Comparison of ENCODE assay signal across 9 cellular contexts in genomic region chr10:102420443-102420809, GRCh38. TPM values are rescaled to one million over a fixed set of nuclear protein-coding genes. Genes with fewer than 3 reads are reported as not detected.
DNase-seq lines count a peak whose midpoint lies in the region; ATAC-seq, FAIRE-seq and TF ChIP-seq lines count a peak whose summit lies in the region.
"Had no signal": no experiment of that assay in that cellular context is flagged by ENCODE, and none has a peak within 500 bp of the region (broad histone marks: within the 10 kb centered on the region; RNA-seq: fewer than 3 reads in every experiment).

No MANE protein-coding gene starts in this region.

- intact Hi-C loops in MCF 10A (cut with micrococcal nuclease): loop anchor here (2.0 to 10.0 kb wide), 4 partner anchors 18 to 196 kb away; partner anchors contain the start of genes ELOVL3 and NFKB2
- intact Hi-C loops in upper lobe of right lung (cut with DNase I): no loop called here

- no peaks in the 10 kb centered on the region for H3K9me3 Mint-ChIP-seq in activated T-cell treated with anti-CD3 and anti-CD28 coated beads, Interleukin-2, amount 50 U/mL, for 4 hours
- H3K9me3 Mint-ChIP-seq in MCF 10A (ENCODE audit: unreplicated experiment): no peaks in the 10 kb centered on the region

- POLR2A ChIA-PET in MCF 10A (lab: Yijun Ruan, JAX): interaction anchor here (0.7 to 6.1 kb wide), 26 partner anchors 11 to 742 kb away, joined by 3 to 119 read pairs (median 5); partner anchors contain the start of genes ACTR1A, C10orf95, CUEDC2 and GBF1

- H3K9me3 ChIP-seq in lung (ENCODE audit: control insufficient read depth in 2 of 2, insufficient read depth in 1 of 2, low read length in 1 of 2) (no peaks in the 10 kb centered on the region), upper lobe of right lung (no peaks in the 10 kb centered on the region)

- peak overlapping the region; percentile 96 for H3K4me3 Mint-ChIP-seq in activated T-cell treated with anti-CD3 and anti-CD28 coated beads, Interleukin-2, amount 50 U/mL, for 4 hours
- peak overlapping the region; percentile 99 for H3K4me3 Mint-ChIP-seq in MCF 10A (ENCODE audit: unreplicated experiment)

- H3K36me3 ChIP-seq in lung (ENCODE audit: control insufficient read depth in 2 of 2, insufficient read depth in 2 of 2, low read length in 2 of 2) (peaks cover 0 to 15% of the 10 kb centered on the region in 2 donors), upper lobe of right lung (peaks cover 21% of the 10 kb centered on the region)

- peaks cover 26% of the 10 kb centered on the region for H3K27me3 Mint-ChIP-seq in activated T-cell treated with anti-CD3 and anti-CD28 coated beads, Interleukin-2, amount 50 U/mL, for 4 hours (ENCODE audit: low read depth)
- peaks cover 11% of the 10 kb centered on the region for H3K27me3 Mint-ChIP-seq in MCF 10A (ENCODE audit: insufficient read depth, unreplicated experiment)

- H3K4me1 ChIP-seq in lung (ENCODE audit: control insufficient read depth in 2 of 2, insufficient read depth in 2 of 2, low read length in 2 of 2) (peaks cover 9 to 25% of the 10 kb centered on the region in 2 donors), upper lobe of right lung (peaks cover 32% of the 10 kb centered on the region)

- H3K27me3 ChIP-seq in HL-60 (ENCODE audit: insufficient read depth, poor library complexity, severe bottlenecking) (peaks cover 8% of the 10 kb centered on the region), lung (ENCODE audit: control insufficient read depth, insufficient read depth) (no peaks in the 10 kb centered on the region), upper lobe of right lung (peaks cover 23% of the 10 kb centered on the region)

- H3K4me3 ChIP-seq in HL-60 (replicated peaks; ENCODE audit: insufficient read depth, low read length) (peak overlapping the region; percentile 99), lung (peak overlapping the region; percentile 43), upper lobe of right lung (peak overlapping the region; percentile 81)

- DNase-seq in activated T-cell treated with anti-CD3 and anti-CD28 coated beads, Interleukin-2, amount 50 U/mL, for 4 hours: no peak
- DNase-seq in activated T-cell treated with anti-CD3 and anti-CD28 coated beads for 4 hours (no peak), HL-60 (ENCODE audit: low read depth in 1 of 2, low spot score in 1 of 2) (no peak), MCF 10A (ENCODE audit: unreplicated experiment) (no peak), lung (ENCODE audit: low spot score) (no peak), upper lobe of right lung (no peak), GM12891 (ENCODE audit: insufficient read length, low spot score) (no peak)

- H3K27ac Mint-ChIP-seq in MCF 10A (ENCODE audit: low read depth, unreplicated experiment): peak overlapping the region; percentile 94

- no peak for TF ChIP-seq CTCF in HL-60 (IDR thresholded peaks at IDR 0.05; ENCODE audit: insufficient read depth, low read length)
- no peak for TF ChIP-seq CTCF in MCF 10A (IDR thresholded peaks at IDR 0.05; ENCODE audit: unreplicated experiment)
- TF ChIP-seq CTCF in lung (IDR thresholded peaks at IDR 0.05; ENCODE audit: control extremely low read depth, extremely low read depth): no peak
- TF ChIP-seq CTCF in upper lobe of right lung (IDR thresholded peaks at IDR 0.05): no peak

- TF ChIP-seq POLR2A in GM12891 (IDR thresholded peaks at IDR 0.05; ENCODE audit: low read depth, low read length): no peak

- H3K27ac ChIP-seq in HL-60 (replicated peaks): peak overlapping the region; percentile 82
- peak overlapping the region; percentile 82 to 91 for H3K27ac ChIP-seq in lung (ENCODE audit: low read depth in 1 of 2, low read length in 1 of 2)
- H3K27ac ChIP-seq in upper lobe of right lung: peak overlapping the region; percentile 88

- 1% methylated on average over 17 of the region's 17 CpGs for WGBS in lung, 2 donors

- H3K36me3 Mint-ChIP-seq in activated T-cell treated with anti-CD3 and anti-CD28 coated beads, Interleukin-2, amount 50 U/mL, for 4 hours (ENCODE audit: insufficient read depth): peaks cover 7% of the 10 kb centered on the region
- peaks cover 17% of the 10 kb centered on the region for H3K36me3 Mint-ChIP-seq in MCF 10A (ENCODE audit: insufficient read depth, unreplicated experiment)

- no TSS peak for BruUV-seq in MCF 10A (replicated peaks; lab: Mats Ljungman, UMichigan)

- H3K4me1 Mint-ChIP-seq in activated T-cell treated with anti-CD3 and anti-CD28 coated beads, Interleukin-2, amount 50 U/mL, for 4 hours (ENCODE audit: low read depth): peaks cover 34% of the 10 kb centered on the region
- H3K4me1 Mint-ChIP-seq in MCF 10A (ENCODE audit: insufficient read depth, unreplicated experiment): peaks cover 5% of the 10 kb centered on the region

- no peak for FAIRE-seq in GM12891 (lab: Jason Lieb, UNC)
- FAIRE-seq: frontal cortex had no signal

- CTCF ChIA-PET in MCF 10A (lab: Yijun Ruan, JAX): interaction anchor here (0.6 to 8.6 kb wide), 12 partner anchors 12 to 330 kb away, joined by 3 to 137 read pairs (median 4); partner anchors contain the start of genes CUEDC2 and NFKB2

- peak; percentile 62 to 66 for ATAC-seq in activated T-cell treated with anti-CD3 and anti-CD28 coated beads, Interleukin-2, amount 50 U/mL, for 4 hours
- ATAC-seq in lung (ENCODE audit: insufficient read depth, low FRiP score) (peak; percentile 58), upper lobe of right lung (peak; percentile 64), GM19328 (IDR thresholded peaks at IDR 0.05; ENCODE audit: unreplicated experiment) (no peak)

TF ChIP-seq in GM12891, 5 proteins besides CTCF, POLR2A, EP300 and RAD21:
- no peak for TF ChIP-seq POLR2AphosphoS5 (IDR thresholded peaks at IDR 0.05; ENCODE audit: low read depth, low read length)

RNA-seq across cellular contexts. Expression of gene FBXL15, which starts 0.2 kb away (rescaled TPM):
- total RNA-seq in activated T-cell treated with anti-CD3 and anti-CD28 coated beads, Interleukin-2, amount 50 U/mL, for 4 hours: 10 to 100 TPM; 16.5 to 17.7 (median 16.6) TPM
- total RNA-seq in MCF 10A (2022): 11.1 and 11.3 TPM in 2 replicates
- 10 to 100 TPM in 1 of 2 donors, 1 to 10 TPM in 1; 9.4 to 23.6 TPM for total RNA-seq in lung
- 10 to 100 TPM; 13.7 to 40.4 TPM for polyA plus RNA-seq in lung
- 16.0 TPM for total RNA-seq in upper lobe of right lung
- polyA plus RNA-seq in GM12891 (2012; ENCODE audit: low read depth, missing spikeins): 8.4 TPM

RNA-seq across cellular contexts. Expression of gene PSD, which starts 1.8 kb away (rescaled TPM):
- total RNA-seq in activated T-cell treated with anti-CD3 and anti-CD28 coated beads, Interleukin-2, amount 50 U/mL, for 4 hours: 1 to 10 TPM; 2.3 to 4.6 (median 3.7) TPM
- total RNA-seq in MCF 10A (2022) (0.66 and 0.75 TPM in 2 replicates), lung (1 to 10 TPM; 4.6 to 5.3 TPM), upper lobe of right lung (3.5 TPM)
- polyA plus RNA-seq in lung: 1 to 10 TPM; 1.1 to 1.9 TPM
- 2.7 TPM for polyA plus RNA-seq in GM12891 (2012; ENCODE audit: low read depth, missing spikeins)

RNA-seq across cellular contexts. Expression of gene CUEDC2, which starts 11.9 kb away (rescaled TPM):
- total RNA-seq in activated T-cell treated with anti-CD3 and anti-CD28 coated beads, Interleukin-2, amount 50 U/mL, for 4 hours: 10 to 100 TPM; 44.3 to 50.6 (median 45.3) TPM
- total RNA-seq in MCF 10A (2022) (55.0 and 64.5 TPM in 2 replicates), lung (10 to 100 TPM; 33.4 to 46.0 TPM), upper lobe of right lung (44.8 TPM)
- polyA plus RNA-seq in lung: 10 to 100 TPM; 42.1 to 63.8 TPM
- 78.9 TPM for polyA plus RNA-seq in GM12891 (2012; ENCODE audit: low read depth, missing spikeins)

RNA-seq across cellular contexts. Expression of gene NFKB2, which starts 24.9 kb away (rescaled TPM):
- total RNA-seq in activated T-cell treated with anti-CD3 and anti-CD28 coated beads, Interleukin-2, amount 50 U/mL, for 4 hours: 100 to 1,000 TPM; 300 to 365 (median 302) TPM
- 60.9 and 76.2 TPM in 2 replicates for total RNA-seq in MCF 10A (2022)
- 10 to 100 TPM; 48.2 to 52.8 TPM for total RNA-seq in lung
- 100 to 1,000 TPM in 1 of 2 donors, 10 to 100 TPM in 1; 34.6 to 114 TPM for polyA plus RNA-seq in lung
- total RNA-seq in upper lobe of right lung: 36.8 TPM
- 125 TPM for polyA plus RNA-seq in GM12891 (2012; ENCODE audit: low read depth, missing spikeins)

RNA-seq across cellular contexts. Expression of gene C10orf95, which starts 30.9 kb away (rescaled TPM):
- total RNA-seq in activated T-cell treated with anti-CD3 and anti-CD28 coated beads, Interleukin-2, amount 50 U/mL, for 4 hours: under 1 TPM; 0.27 to 0.96 (median 0.45) TPM
- total RNA-seq in MCF 10A (2022): 0.49 and 0.63 TPM in 2 replicates
- 10 to 100 TPM in 1 of 2 donors, 1 to 10 TPM in 1; 6.0 to 20.4 TPM for total RNA-seq in lung
- 1 to 10 TPM; 3.9 to 6.4 TPM for polyA plus RNA-seq in lung
- total RNA-seq in upper lobe of right lung: 3.1 TPM
- polyA plus RNA-seq in GM12891 (2012; ENCODE audit: low read depth, missing spikeins): 0.59 TPM

Comparison
In these comparisons a context has a peak if more than half of its experiments do, and no peak if none do; other contexts are left out.
1. H3K4me3 ChIP-seq: peak in every context shown above with its lines; median percentile 99 in HL-60; 81 in upper lobe of right lung; 43 in lung.